In the genomic region with DNA sequence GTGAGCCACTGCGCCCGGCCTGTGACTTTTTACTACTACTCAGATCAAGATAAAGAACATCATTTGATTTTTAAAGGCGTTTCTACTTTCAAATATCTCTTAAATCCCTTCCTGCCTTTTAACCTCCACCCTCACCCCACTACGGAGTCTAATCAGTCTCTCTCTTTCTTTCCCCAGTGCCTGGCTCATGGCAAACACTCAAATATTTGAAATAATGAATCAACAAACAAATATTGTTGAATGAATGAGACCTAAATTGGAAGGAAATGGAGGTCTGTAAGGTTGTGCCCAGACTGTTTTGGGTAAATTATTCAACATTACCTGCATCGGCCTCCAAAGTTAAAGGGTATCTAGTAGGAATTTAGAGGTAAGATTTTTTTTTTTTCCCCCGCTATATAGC, we compare ENCODE assay signal across 9 cellular contexts. TPM values are rescaled to one million over a fixed set of nuclear protein-coding genes. Genes with fewer than 3 reads are reported as not detected.
A peak's percentile ranks its signal among the peaks of the same experiment; 100 is the strongest.
DNase-seq lines count a peak whose midpoint lies in the region; ATAC-seq and TF ChIP-seq lines count a peak whose summit lies in the region.
"Had no signal": no experiment of that assay in that cellular context is flagged by ENCODE, and none has a peak within 500 bp of the region (broad histone marks: within the 10 kb centered on the region; RNA-seq: fewer than 3 reads in every experiment).

No MANE protein-coding gene starts in this region.

- H3K9me3 ChIP-seq in BLaER1 (no peaks in the 10 kb centered on the region), H9 (ENCODE audit: control insufficient read depth, low read depth, low read length) (no peaks in the 10 kb centered on the region)

- no peak overlapping the region for H3T11ph ChIP-seq in H9 (ENCODE audit: low read length)

- H3K4me2 ChIP-seq in BLaER1 = peak overlapping the region; percentile 93
- peak overlapping the region; percentile 80 for H3K4me2 ChIP-seq in H9 (ENCODE audit: insufficient read depth, insufficient read length, low read length)

- no peak overlapping the region for H4K8ac ChIP-seq in H9 (replicated peaks; ENCODE audit: insufficient read length, low read depth, low read length)

- no peak overlapping the region for H3K14ac ChIP-seq in H9 (ENCODE audit: insufficient read depth, low read length)

- H3K79me2 ChIP-seq in H9 (ENCODE audit: insufficient read depth, low read length) = no peaks in the 10 kb centered on the region

- H3K9ac ChIP-seq in BLaER1 (no peak overlapping the region), H9 (ENCODE audit: extremely low read depth, insufficient read length, low read length) (no peak overlapping the region)

- H3K27ac ChIP-seq in BLaER1 (no peak overlapping the region), H9 (ENCODE audit: insufficient read length, low read depth, low read length) (no peak overlapping the region)

- H3K56ac ChIP-seq in H9 (ENCODE audit: insufficient read length, low read depth, low read length) = no peak overlapping the region

- no peak overlapping the region for H2AK5ac ChIP-seq in H9 (ENCODE audit: insufficient read length, low read length)

- no peak overlapping the region for H3K27ac Mint-ChIP-seq in H9
- no peak overlapping the region for H3K27ac Mint-ChIP-seq in activated naive CD8-positive, alpha-beta T cell treated with anti-CD3 and anti-CD28 coated beads, Interleukin-2, amount 10 ng/mL, durations not matched to agents 7 days and 5 days
- H3K27ac Mint-ChIP-seq in nephron progenitor cell = no peak overlapping the region

- peaks cover 28 to 32% of the 10 kb centered on the region in 2 experiments for H3K4me1 Mint-ChIP-seq in H9
- H3K4me1 Mint-ChIP-seq in activated naive CD8-positive, alpha-beta T cell treated with anti-CD3 and anti-CD28 coated beads, Interleukin-2, amount 10 ng/mL, durations not matched to agents 7 days and 5 days = peaks cover 32% of the 10 kb centered on the region
- H3K4me1 Mint-ChIP-seq in nephron progenitor cell = peaks cover 57% of the 10 kb centered on the region

- H3K36me3 ChIP-seq in BLaER1 = no peaks in the 10 kb centered on the region

- WGBS in H9 (ENCODE audit: extremely low coverage, insufficient read length, low lambda C conversion rate) = no CpG with 5 or more reads among the region's 6 CpGs

- H3K23me2 ChIP-seq in H9 (ENCODE audit: insufficient read length, low read depth, low read length, poor library complexity, severe bottlenecking) = peaks cover 19% of the 10 kb centered on the region

- POLR2A ChIA-PET in activated naive CD8-positive, alpha-beta T cell treated with anti-CD3 and anti-CD28 coated beads, Interleukin-2, amount 10 ng/mL, durations not matched to agents 7 days and 5 days (lab: Charles Lee) = no interaction called here

- H4K5ac ChIP-seq in H9 (ENCODE audit: insufficient read length, low read depth, low read length) = no peak overlapping the region

- H2BK15ac ChIP-seq in H9 (ENCODE audit: low read depth, low read length) = no peak overlapping the region

- H3K9me3 Mint-ChIP-seq in H9 (no peaks in the 10 kb centered on the region; a peak in 1 of 5 replicates), nephron progenitor cell (no peaks in the 10 kb centered on the region)
- no peaks in the 10 kb centered on the region for H3K9me3 Mint-ChIP-seq in activated naive CD8-positive, alpha-beta T cell treated with anti-CD3 and anti-CD28 coated beads, Interleukin-2, amount 10 ng/mL, durations not matched to agents 7 days and 5 days
- H3K9me3 Mint-ChIP-seq: activated CD4-positive, alpha-beta T cell treated with anti-CD3 and anti-CD28 coated beads, Interleukin-2, amount 10 ng/mL, durations not matched to agents 7 days and 5 days had no signal

- H2BK120ac ChIP-seq in H9 (ENCODE audit: low read depth, low read length, poor library complexity, severe bottlenecking) = no peak overlapping the region

- H3K18ac ChIP-seq in H9 (ENCODE audit: insufficient read length, low read depth, low read length) = no peak overlapping the region

- no peak overlapping the region for H3K4ac ChIP-seq in H9 (ENCODE audit: low read depth, low read length)

- peaks cover 37% of the 10 kb centered on the region for H3K27me3 Mint-ChIP-seq in H9 (ENCODE audit: low read depth)
- H3K27me3 Mint-ChIP-seq in activated naive CD8-positive, alpha-beta T cell treated with anti-CD3 and anti-CD28 coated beads, Interleukin-2, amount 10 ng/mL, durations not matched to agents 7 days and 5 days = peaks cover 26% of the 10 kb centered on the region
- peaks cover 32% of the 10 kb centered on the region for H3K27me3 Mint-ChIP-seq in nephron progenitor cell (ENCODE audit: low read depth, poor library complexity)

- no peak for DNase-seq in H9
- no peak for DNase-seq in activated naive CD8-positive, alpha-beta T cell treated with anti-CD3 and anti-CD28 coated beads, Interleukin-2, amount 10 ng/mL, durations not matched to agents 7 days and 5 days
- DNase-seq in nephron progenitor cell = no peak
- DNase-seq in activated CD8-positive, alpha-beta memory T cell treated with anti-CD3 and anti-CD28 coated beads for 24 hours = no peak
- no peak for DNase-seq in left lobe of liver (ENCODE audit: low spot score)

- no peak overlapping the region for H2BK20ac ChIP-seq in H9 (ENCODE audit: low read depth, low read length, poor library complexity, severe bottlenecking)

- no peak overlapping the region for H2BK12ac ChIP-seq in H9 (ENCODE audit: insufficient read length, low read depth, low read length)

- H3K36me3 Mint-ChIP-seq in H9 (ENCODE audit: insufficient read depth in 1 of 3, low read depth in 3 of 3) (no peaks in the 10 kb centered on the region), nephron progenitor cell (ENCODE audit: low read depth) (no peaks in the 10 kb centered on the region)
- no peaks in the 10 kb centered on the region for H3K36me3 Mint-ChIP-seq in activated naive CD8-positive, alpha-beta T cell treated with anti-CD3 and anti-CD28 coated beads, Interleukin-2, amount 10 ng/mL, durations not matched to agents 7 days and 5 days

- peaks cover 27% of the 10 kb centered on the region for H4K20me1 ChIP-seq in BLaER1
- no peaks in the 10 kb centered on the region for H4K20me1 ChIP-seq in H9 (ENCODE audit: control insufficient read depth, insufficient read depth, insufficient read length)

- peak overlapping the region; percentile 63 for H3K4me3 ChIP-seq in BLaER1

- H2AFZ ChIP-seq in H9 (ENCODE audit: low read length) = peak overlapping the region; percentile 16

- no peak for ATAC-seq in activated naive CD8-positive, alpha-beta T cell treated with anti-CD3 and anti-CD28 coated beads, Interleukin-2, amount 10 ng/mL, durations not matched to agents 7 days and 5 days (ENCODE audit: low read depth)
- ATAC-seq in HG02763 (IDR thresholded peaks at IDR 0.05; ENCODE audit: unreplicated experiment) (no peak), left lobe of liver (no peak), HG02884 (IDR thresholded peaks at IDR 0.05; ENCODE audit: unreplicated experiment) (no peak)

- H3K27me3 ChIP-seq in BLaER1 = peaks cover 53% of the 10 kb centered on the region
- H3K27me3 ChIP-seq in H9 (ENCODE audit: insufficient read depth, low read length) = peaks cover 2% of the 10 kb centered on the region; the same call in 1 of the 2 replicates

- H3K4me3 Mint-ChIP-seq in H9 = 0 out of 5 replicates have a peak overlapping the region, but pooled peaks of 1 of the 2 experiments have one; percentile 30
- peak overlapping the region; percentile 44 for H3K4me3 Mint-ChIP-seq in activated naive CD8-positive, alpha-beta T cell treated with anti-CD3 and anti-CD28 coated beads, Interleukin-2, amount 10 ng/mL, durations not matched to agents 7 days and 5 days
- H3K4me3 Mint-ChIP-seq in nephron progenitor cell = peak overlapping the region; percentile 87

- no peak overlapping the region for H4K91ac ChIP-seq in H9 (ENCODE audit: insufficient read length, low read depth, low read length)

- no peak overlapping the region for H3K23ac ChIP-seq in H9 (ENCODE audit: insufficient read length, low read depth, low read length)

- no peak for TF ChIP-seq CTCF in H9 (conservative IDR thresholded peaks at IDR 0.05)
- no peak for TF ChIP-seq CTCF in nephron progenitor cell (IDR thresholded peaks at IDR 0.05)

- peaks cover 30% of the 10 kb centered on the region for H3K4me1 ChIP-seq in BLaER1
- H3K4me1 ChIP-seq in H9 (ENCODE audit: insufficient read depth, low read length) = no peaks in the 10 kb centered on the region

- no peak overlapping the region for H2BK5ac ChIP-seq in H9 (ENCODE audit: insufficient read length, low read length)

- no peaks in the 10 kb centered on the region for H3K79me1 ChIP-seq in H9 (ENCODE audit: insufficient read depth, low read depth, low read length, poor library complexity, severe bottlenecking)

RNA-seq across cellular contexts. Expression of gene COPZ2, which starts 14.7 kb away (rescaled TPM):
- total RNA-seq in H9 (2021) (0.68 and 0.77 TPM in 2 replicates), left lobe of liver (23.1 TPM)
- 1 to 10 TPM; 6.1 to 8.8 TPM for total RNA-seq in activated naive CD8-positive, alpha-beta T cell treated with anti-CD3 and anti-CD28 coated beads, Interleukin-2, amount 10 ng/mL, durations not matched to agents 7 days and 5 days

RNA-seq across cellular contexts. Expression of gene NFE2L1, which starts 25.3 kb away (rescaled TPM):
- 158 and 161 TPM in 2 replicates for total RNA-seq in H9 (2021)
- 10 to 100 TPM; 62.2 to 63.1 TPM for total RNA-seq in activated naive CD8-positive, alpha-beta T cell treated with anti-CD3 and anti-CD28 coated beads, Interleukin-2, amount 10 ng/mL, durations not matched to agents 7 days and 5 days
- 150 TPM for total RNA-seq in left lobe of liver

RNA-seq across cellular contexts. Expression of gene CDK5RAP3, which starts 52.0 kb away (rescaled TPM):
- total RNA-seq in H9 (2021) = 144 and 149 TPM in 2 replicates
- total RNA-seq in activated naive CD8-positive, alpha-beta T cell treated with anti-CD3 and anti-CD28 coated beads, Interleukin-2, amount 10 ng/mL, durations not matched to agents 7 days and 5 days = 100 to 1,000 TPM; 286 to 287 TPM
- total RNA-seq in left lobe of liver = 107 TPM
